ENCODE assay signal across 8 cellular contexts in the genomic region with DNA sequence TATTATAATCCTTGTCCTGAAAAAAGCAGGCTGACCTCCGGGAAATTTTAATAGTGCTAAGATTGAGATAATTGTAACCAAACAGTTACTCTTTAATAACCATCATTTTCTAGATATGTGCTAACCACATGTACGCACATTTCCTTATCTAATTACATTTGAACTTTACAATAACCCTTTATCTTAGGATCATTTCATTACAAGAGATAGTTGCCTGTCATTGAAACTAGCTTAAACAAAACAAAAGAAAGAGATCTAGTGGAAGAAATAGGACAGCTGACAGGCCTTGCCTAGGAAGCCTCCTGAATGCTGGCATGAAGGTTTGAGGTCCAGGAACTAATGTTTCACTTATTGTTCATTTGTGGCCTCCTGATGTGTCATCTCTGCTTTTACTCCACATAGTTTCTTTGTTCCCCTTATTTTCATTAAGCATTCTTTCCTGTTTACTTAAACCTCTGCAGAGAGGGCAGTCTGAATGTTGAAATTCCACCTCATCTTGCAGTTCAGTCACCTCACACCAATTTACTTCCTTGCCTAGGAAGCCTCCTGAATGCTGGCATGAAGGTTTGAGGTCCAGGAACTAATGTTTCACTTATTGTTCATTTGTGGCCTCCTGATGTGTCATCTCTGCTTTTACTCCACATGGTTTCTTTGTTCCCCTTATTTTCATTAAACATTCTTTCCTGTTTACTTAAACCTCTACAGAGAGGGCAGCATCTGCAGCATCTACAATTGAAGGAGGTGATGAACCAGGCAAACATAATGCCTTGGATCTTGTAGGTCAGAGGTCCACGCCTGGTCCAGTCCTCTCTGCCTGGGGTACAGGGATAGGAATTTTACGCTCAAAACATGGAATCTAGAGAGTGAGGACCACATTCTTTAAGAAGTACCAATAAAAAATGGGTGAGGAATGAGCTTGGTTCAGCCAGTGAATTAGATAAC.
A peak's percentile ranks its signal among the peaks of the same experiment; 100 is the strongest.
DNase-seq lines count a peak whose midpoint lies in the region; ATAC-seq, FAIRE-seq and TF ChIP-seq lines count a peak whose summit lies in the region.
"Not testable (repeated sequence)": the region's sequence is repeated elsewhere in the genome, so short reads cannot be mapped to it uniquely, and the experiment has no call there.

No MANE protein-coding gene starts in this region.

- H3K9me3 Mint-ChIP-seq in T-cell = not testable (repeated sequence)

- H3K9me3 ChIP-seq in HCT116 (ENCODE audit: control insufficient read depth in 1 of 2, insufficient read depth in 1 of 2, low read depth in 1 of 2, low read length in 2 of 2); MG63: not testable (repeated sequence)

- ATAC-seq in GM18868 (IDR thresholded peaks at IDR 0.05; ENCODE audit: unreplicated experiment) = peak; percentile 44
- ATAC-seq in HCT116 = peak; percentile 77
- ATAC-seq in T-cell (replicated peaks in 1 of 4) = not testable (repeated sequence)

- FAIRE-seq in bronchial epithelial cell (lab: Jason Lieb, UNC) = not testable (repeated sequence)

- H3K9ac ChIP-seq in HCT116 (ENCODE audit: low read length) = peak overlapping the region; percentile 47

- intact Hi-C loops in HCT116 (cut with micrococcal nuclease) = not testable (repeated sequence)

- not testable (repeated sequence) for H3K4me3 ChIP-seq in ACC112 (ENCODE audit: low read depth, low read length); HCT116 (replicated peaks in 1 of 2; ENCODE audit: low read depth in 1 of 2, low read length in 2 of 2); MG63; bronchial epithelial cell (ENCODE audit: low read depth, low read length); foreskin fibroblast (ENCODE audit: low read depth in 1 of 2, low read length in 2 of 2)

- RAD21 ChIA-PET in HCT116 (lab: Charles Lee; ENCODE audit: low non-redundant PET in 1 of 2, low total read pairs in 2 of 2, uncharacterized antibody in 2 of 2, unreplicated experiment in 2 of 2) = not testable (repeated sequence)

- peaks cover 5 to 35% (median 22%) of the 10 kb centered on the region in 3 donors for H3K4me1 Mint-ChIP-seq in T-cell

- not testable (repeated sequence) for H3K36me3 Mint-ChIP-seq in T-cell

- peaks cover 23% of the 10 kb centered on the region for H3K4me1 ChIP-seq in ACC112 (ENCODE audit: control insufficient read depth, insufficient read depth, low read length, unreplicated experiment)
- H3K4me1 ChIP-seq in HCT116 (ENCODE audit: control insufficient read depth in 1 of 2, insufficient read depth in 2 of 2, low read length in 2 of 2) = peaks cover 43 to 47% of the 10 kb centered on the region in 2 experiments

- TF ChIP-seq POLR2A in HCT116 (IDR thresholded peaks at IDR 0.05; ENCODE audit: borderline replicate concordance, extremely low read depth, insufficient read depth, insufficient read length) = not testable (repeated sequence)

- CTCF ChIA-PET in HCT116 (lab: Charles Lee); T-cell (lab: Charles Lee): not testable (repeated sequence)

- TF ChIP-seq CTCF in HCT116 (IDR thresholded peaks at IDR 0.05 in 2 of 3, conservative IDR thresholded peaks at IDR 0.05 in 1 of 3; ENCODE audit: borderline replicate concordance in 1 of 3, insufficient read depth in 1 of 3, low read depth in 2 of 3, low read length in 2 of 3); bronchial epithelial cell (IDR thresholded peaks at IDR 0.05; ENCODE audit: insufficient read depth, low read length, severe bottlenecking); foreskin fibroblast (IDR thresholded peaks at IDR 0.05; ENCODE audit: low read depth, low read length): not testable (repeated sequence)

- H4K20me1 ChIP-seq in HCT116 (ENCODE audit: insufficient read depth) = not testable (repeated sequence)

- H3K27me3 ChIP-seq in ACC112 (ENCODE audit: insufficient read depth, low read length); HCT116 (ENCODE audit: insufficient read depth, low read length); MG63; bronchial epithelial cell (ENCODE audit: control insufficient read depth, insufficient read depth, low read length): not testable (repeated sequence)

- not testable (repeated sequence) for H3K36me3 ChIP-seq in ACC112 (ENCODE audit: insufficient read depth, low read length); HCT116 (ENCODE audit: control insufficient read depth in 1 of 2, insufficient read depth in 2 of 2, low read length in 2 of 2); MG63; bronchial epithelial cell (ENCODE audit: control insufficient read depth, insufficient read depth, low read length)

- not testable (repeated sequence) for H3K4me3 Mint-ChIP-seq in T-cell

- not testable (repeated sequence) for H3K9me2 ChIP-seq in HCT116 (ENCODE audit: insufficient read depth)

- H3K27ac ChIP-seq in ACC112 (ENCODE audit: low read depth, low read length) (peak overlapping the region; percentile 85), HCT116 (ENCODE audit: low read depth, low read length) (peak overlapping the region; percentile 96)

- not testable (repeated sequence) for H3K27me3 Mint-ChIP-seq in T-cell

- DNase-seq in HCT116 (ENCODE audit: low read depth, low spot score) (peak; percentile 88), MG63 (peak; percentile 79), bronchial epithelial cell (ENCODE audit: low read depth) (peak; percentile 88), foreskin fibroblast (peak; percentile 22 to 68), non-pigmented ciliary epithelial cell (ENCODE audit: low read depth) (peak; percentile 93)
- DNase-seq in T-cell = not testable (repeated sequence)

- H3K4me2 ChIP-seq in HCT116 (ENCODE audit: low read length) = peak overlapping the region; percentile 57

- not testable (repeated sequence) for H2AFZ ChIP-seq in ACC112 (ENCODE audit: low read length, unreplicated experiment); HCT116 (ENCODE audit: low read depth, low read length, poor library complexity, severe bottlenecking)

- H3K79me2 ChIP-seq in ACC112 (ENCODE audit: control insufficient read depth, insufficient read depth, low read length, unreplicated experiment); HCT116 (ENCODE audit: insufficient read depth, low read length): not testable (repeated sequence)

- BruUV-seq in HCT116 (replicated peaks; lab: Mats Ljungman, UMichigan) = not testable (repeated sequence)

- peak; percentile 29; the same call in 1 of the 2 replicates for TF ChIP-seq RAD21 in HCT116 (IDR thresholded peaks at IDR 0.05; ENCODE audit: low read depth)

- POLR2A ChIA-PET in HCT116 (lab: Charles Lee); T-cell (lab: Charles Lee): not testable (repeated sequence)

- H3K27ac Mint-ChIP-seq in T-cell = peak overlapping the region; percentile 61 to 75

TF ChIP-seq in HCT116, 20 proteins besides CTCF, POLR2A, EP300 and RAD21:
- TF ChIP-seq FOSL1 (IDR thresholded peaks at IDR 0.05; ENCODE audit: low read depth) (peak; percentile 72), ELF1 (IDR thresholded peaks at IDR 0.05; ENCODE audit: borderline replicate concordance, low read depth) (peak; percentile 17; the same call in 1 of the 2 replicates), SIN3A (IDR thresholded peaks at IDR 0.05; ENCODE audit: low read depth) (peak; percentile 54; the same call in 1 of the 2 replicates), JUND (IDR thresholded peaks at IDR 0.05) (peak; percentile 81), CEBPB (IDR thresholded peaks at IDR 0.05; ENCODE audit: low read depth) (peak; percentile 87), SP1 (IDR thresholded peaks at IDR 0.05; ENCODE audit: low read depth) (peak; percentile 88), CBX3 (IDR thresholded peaks at IDR 0.05; ENCODE audit: low read depth) (peak; percentile 78)
- TF ChIP-seq, protein P1, sequence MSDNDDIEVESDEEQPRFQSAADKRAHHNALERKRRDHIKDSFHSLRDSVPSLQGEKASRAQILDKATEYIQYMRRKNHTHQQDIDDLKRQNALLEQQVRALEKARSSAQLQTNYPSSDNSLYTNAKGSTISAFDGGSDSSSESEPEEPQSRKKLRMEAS (IDR thresholded peaks at IDR 0.05) = peak; percentile 56; the same call in 1 of the 2 replicates
TF ChIP-seq in HCT116: peak in this region for 8; not testable (repeated sequence) for 12.
